16 cellular contexts compared by ENCODE assay signal in genomic region chr19:55289117-55289796, GRCh38. TPM values are rescaled to one million over a fixed set of nuclear protein-coding genes. Genes with fewer than 3 reads are reported as not detected.
DNase-seq lines count a peak whose midpoint lies in the region; ATAC-seq and TF ChIP-seq lines count a peak whose summit lies in the region.
"Had no signal": no experiment of that assay in that cellular context is flagged by ENCODE, and none has a peak within 500 bp of the region (broad histone marks: within the 10 kb centered on the region; RNA-seq: fewer than 3 reads in every experiment).

No MANE protein-coding gene starts in this region.

- CTCF ChIA-PET in A673 (lab: Charles Lee) (interaction anchor here (0.6 kb wide), 1 partner anchor 133 kb away, joined by 10 read pairs; no protein-coding TSS in a partner anchor), HEK293 (lab: Yijun Ruan, JAX) (interaction anchor here (0.5 to 2.4 kb wide), 3 partner anchors 12 to 129 kb away, joined by 4 to 10 read pairs (median 4); no protein-coding TSS in a partner anchor)
- CTCF ChIA-PET in activated CD8-positive, alpha-beta T cell treated with anti-CD3 and anti-CD28 coated beads, Interleukin-2, amount 10 ng/mL, durations not matched to agents 7 days and 5 days (lab: Charles Lee) = interaction anchor here (1.0 to 1.8 kb wide), 3 partner anchors 12 to 95 kb away, joined by 3 to 5 read pairs (median 5); partner anchors contain the start of gene TMEM238

- POLR2A ChIA-PET in A673 (lab: Charles Lee; ENCODE audit: low non-redundant PET) (no interaction called here), HEK293 (lab: Yijun Ruan, JAX) (no interaction called here)
- POLR2A ChIA-PET in activated CD8-positive, alpha-beta T cell treated with anti-CD3 and anti-CD28 coated beads, Interleukin-2, amount 10 ng/mL, durations not matched to agents 7 days and 5 days (lab: Charles Lee) = interaction anchor here (1.1 to 1.7 kb wide), 2 partner anchors 12 to 30 kb away, joined by 3 read pairs; partner anchors contain the start of gene PPP6R1

- H3K27me3 ChIP-seq in A673 (replicated peaks; ENCODE audit: insufficient read depth, low read depth, low read length, poor library complexity) = no peaks in the 10 kb centered on the region

- no peak overlapping the region for H3K27ac Mint-ChIP-seq in activated CD8-positive, alpha-beta T cell treated with anti-CD3 and anti-CD28 coated beads, Interleukin-2, amount 10 ng/mL, durations not matched to agents 7 days and 5 days
- H3K27ac Mint-ChIP-seq: activated CD8-positive, alpha-beta memory T cell treated with anti-CD3 and anti-CD28 coated beads, Interleukin-2, amount 10 ng/mL, durations not matched to agents 7 days and 5 days; naive thymus-derived CD8-positive, alpha-beta T cell had no signal

- H3K27me3 Mint-ChIP-seq in activated CD8-positive, alpha-beta T cell treated with anti-CD3 and anti-CD28 coated beads, Interleukin-2, amount 10 ng/mL, durations not matched to agents 7 days and 5 days (ENCODE audit: low read depth) = no peaks in the 10 kb centered on the region
- H3K27me3 Mint-ChIP-seq: activated CD8-positive, alpha-beta memory T cell treated with anti-CD3 and anti-CD28 coated beads, Interleukin-2, amount 10 ng/mL, durations not matched to agents 7 days and 5 days; B cell; brain; naive thymus-derived CD8-positive, alpha-beta T cell had no signal

- H3K9me3 ChIP-seq in A673 (ENCODE audit: low read depth, low read length, poor library complexity, severe bottlenecking) (no peaks in the 10 kb centered on the region), HEK293 (ENCODE audit: control insufficient read depth, insufficient read depth, low read depth, low read length) (no peaks in the 10 kb centered on the region)
- H3K9me3 ChIP-seq: upper lobe of left lung had no signal

- H3K27ac ChIP-seq in A673 (ENCODE audit: low read depth, low read length, poor library complexity, severe bottlenecking) (no peak overlapping the region), HEK293 (ENCODE audit: extremely low read depth, low read depth, low read length) (no peak overlapping the region)
- H3K27ac ChIP-seq: upper lobe of left lung, VCaP had no signal

- H3K36me3 Mint-ChIP-seq in activated CD8-positive, alpha-beta T cell treated with anti-CD3 and anti-CD28 coated beads, Interleukin-2, amount 10 ng/mL, durations not matched to agents 7 days and 5 days (ENCODE audit: low read depth) = no peaks in the 10 kb centered on the region
- H3K36me3 Mint-ChIP-seq: activated CD8-positive, alpha-beta memory T cell treated with anti-CD3 and anti-CD28 coated beads, Interleukin-2, amount 10 ng/mL, durations not matched to agents 7 days and 5 days; naive thymus-derived CD8-positive, alpha-beta T cell had no signal

- no peak for TF ChIP-seq CTCF in A673 (conservative IDR thresholded peaks at IDR 0.05; ENCODE audit: low read depth, low read length)
- no peak for TF ChIP-seq CTCF in HEK293 (tag by site-specific recombination; IDR thresholded peaks at IDR 0.05)

- no peak for ATAC-seq in activated CD8-positive, alpha-beta T cell treated with anti-CD3 and anti-CD28 coated beads, Interleukin-2, amount 10 ng/mL, durations not matched to agents 7 days and 5 days
- ATAC-seq: activated CD8-positive, alpha-beta memory T cell treated with anti-CD3 and anti-CD28 coated beads, Interleukin-2, amount 10 ng/mL, durations not matched to agents 7 days and 5 days; GM12878; naive thymus-derived CD8-positive, alpha-beta T cell had no signal

- peaks cover 13% of the 10 kb centered on the region for H3K4me1 Mint-ChIP-seq in activated CD8-positive, alpha-beta T cell treated with anti-CD3 and anti-CD28 coated beads, Interleukin-2, amount 10 ng/mL, durations not matched to agents 7 days and 5 days (ENCODE audit: low read depth)

- BruUV-seq in A673 (replicated peaks; lab: Mats Ljungman, UMichigan) = no TSS peak

- DNase-seq in A673 (ENCODE audit: low spot score) = peak; percentile 48
- peak; percentile 74 for DNase-seq in cerebellar cortex (ENCODE audit: low spot score)
- no peak for DNase-seq in NCI-H1092 treated with DMSO at 0.1 percent for 48 hours (lab: John Stamatoyannopoulos, UW)
- no peak for DNase-seq in activated CD8-positive, alpha-beta T cell treated with anti-CD3 and anti-CD28 coated beads, Interleukin-2, amount 10 ng/mL, durations not matched to agents 7 days and 5 days
- DNase-seq in NCI-H2107 (lab: John Stamatoyannopoulos, UW) = no peak
- DNase-seq: activated CD8-positive, alpha-beta memory T cell treated with anti-CD3 and anti-CD28 coated beads, Interleukin-2, amount 10 ng/mL, durations not matched to agents 7 days and 5 days; DMS79 treated with DMSO at 0.1 percent for 48 hours; effector CD4-positive, alpha-beta T cell; naive thymus-derived CD8-positive, alpha-beta T cell; NCI-H187 treated with DMSO at 0.1 percent for 48 hours; upper lobe of left lung had no signal

- H3K4me3 ChIP-seq in A673 (ENCODE audit: low read depth, low read length, poor library complexity, severe bottlenecking) = no peak overlapping the region
- H3K4me3 ChIP-seq in HEK293 (ENCODE audit: low read depth, low read length) = no peak overlapping the region
- H3K4me3 ChIP-seq: GM12878, upper lobe of left lung had no signal

- H3K36me3 ChIP-seq in A673 (ENCODE audit: insufficient read depth, low read length, poor library complexity, severe bottlenecking) (peaks cover 40% of the 10 kb centered on the region), HEK293 (ENCODE audit: control insufficient read depth in 2 of 2, insufficient read depth in 1 of 2, low read length in 2 of 2) (peaks cover 25 to 41% of the 10 kb centered on the region in 2 experiments; a peak in 2 of 3 replicates)
- H3K36me3 ChIP-seq: upper lobe of left lung had no signal

- H3K4me1 ChIP-seq in A673 (ENCODE audit: insufficient read depth, low read length, poor library complexity, severe bottlenecking) = no peaks in the 10 kb centered on the region
- H3K4me1 ChIP-seq in HEK293 (ENCODE audit: control insufficient read depth, insufficient read depth, low read length) = no peaks in the 10 kb centered on the region

- no peaks in the 10 kb centered on the region for H3K9me3 Mint-ChIP-seq in activated CD8-positive, alpha-beta T cell treated with anti-CD3 and anti-CD28 coated beads, Interleukin-2, amount 10 ng/mL, durations not matched to agents 7 days and 5 days (ENCODE audit: insufficient read depth)
- H3K9me3 Mint-ChIP-seq: brain; naive thymus-derived CD8-positive, alpha-beta T cell had no signal

- H3K4me3 Mint-ChIP-seq in activated CD8-positive, alpha-beta T cell treated with anti-CD3 and anti-CD28 coated beads, Interleukin-2, amount 10 ng/mL, durations not matched to agents 7 days and 5 days = no peak overlapping the region
- H3K4me3 Mint-ChIP-seq: activated CD8-positive, alpha-beta memory T cell treated with anti-CD3 and anti-CD28 coated beads, Interleukin-2, amount 10 ng/mL, durations not matched to agents 7 days and 5 days; B cell; brain; naive thymus-derived CD8-positive, alpha-beta T cell had no signal

- intact Hi-C loops in A673 (cut with micrococcal nuclease; ENCODE audit: unreplicated experiment) = no loop called here

TF ChIP-seq in HEK293, 187 proteins besides CTCF, POLR2A, EP300 and RAD21:
- TF ChIP-seq EGR2 (tag by site-specific recombination; IDR thresholded peaks at IDR 0.05; ENCODE audit: low read depth) (peak; percentile 45; the same call in 1 of the 2 replicates), ZNF26 (tag by site-specific recombination; IDR thresholded peaks at IDR 0.05) (no peak), ZNF76 (tag by site-specific recombination; IDR thresholded peaks at IDR 0.05; ENCODE audit: borderline replicate concordance, low read depth) (peak; percentile 79), ZBTB21 (tag by site-specific recombination; IDR thresholded peaks at IDR 0.05) (no peak), KLF8 (tag by site-specific recombination; IDR thresholded peaks at IDR 0.05) (0 out of 2 replicates have a peak, but pooled peaks have one; percentile 26), ZNF121 (tag by site-specific recombination; IDR thresholded peaks at IDR 0.05) (no peak), KLF10 (tag by site-specific recombination; IDR thresholded peaks at IDR 0.05) (no peak), ZNF223 (tag by site-specific recombination; IDR thresholded peaks at IDR 0.05) (no peak), ZSCAN16 (tag by site-specific recombination; IDR thresholded peaks at IDR 0.05) (no peak), ZNF274 (IDR thresholded peaks at IDR 0.05; ENCODE audit: low read length) (no peak), ZNF274 (tag by site-specific recombination; IDR thresholded peaks at IDR 0.05; ENCODE audit: borderline replicate concordance) (no peak), OSR2 (tag by site-specific recombination; IDR thresholded peaks at IDR 0.05) (no peak), IKZF3 (tag by site-specific recombination; IDR thresholded peaks at IDR 0.05) (peak; percentile 68), ZFHX2 (tag by site-specific recombination; conservative IDR thresholded peaks at IDR 0.05) (peak; percentile 39)
TF ChIP-seq in HEK293: peak in this region for 5.

RNA-seq across cellular contexts. Expression of gene BRSK1, which starts 5.5 kb away (rescaled TPM):
- 30.5 and 36.8 TPM in 2 replicates for total RNA-seq in A673 (2021)
- 1 to 10 TPM; 7.3 to 7.5 TPM for total RNA-seq in activated CD8-positive, alpha-beta T cell treated with anti-CD3 and anti-CD28 coated beads, Interleukin-2, amount 10 ng/mL, durations not matched to agents 7 days and 5 days

RNA-seq across cellular contexts. Expression of gene HSPBP1, which starts 9.3 kb away (rescaled TPM):
- 80.3 and 83.4 TPM in 2 replicates for total RNA-seq in A673 (2021)
- total RNA-seq in activated CD8-positive, alpha-beta T cell treated with anti-CD3 and anti-CD28 coated beads, Interleukin-2, amount 10 ng/mL, durations not matched to agents 7 days and 5 days = 10 to 100 TPM; 31.1 to 32.7 TPM

RNA-seq across cellular contexts. Expression of gene PPP6R1, which starts 30.4 kb away (rescaled TPM):
- 103 and 108 TPM in 2 replicates for total RNA-seq in A673 (2021)
- 100 to 1,000 TPM; 256 to 265 TPM for total RNA-seq in activated CD8-positive, alpha-beta T cell treated with anti-CD3 and anti-CD28 coated beads, Interleukin-2, amount 10 ng/mL, durations not matched to agents 7 days and 5 days

RNA-seq across cellular contexts. Expression of gene TMEM150B, which starts 35.9 kb away (rescaled TPM):
- not detected in 2 replicates for total RNA-seq in A673 (2021)
- under 1 TPM in 1 of 2 experiments, not detected in 1; 0.26 TPM for total RNA-seq in activated CD8-positive, alpha-beta T cell treated with anti-CD3 and anti-CD28 coated beads, Interleukin-2, amount 10 ng/mL, durations not matched to agents 7 days and 5 days
- total RNA-seq: B cell; naive thymus-derived CD8-positive, alpha-beta T cell had no signal

RNA-seq across cellular contexts. Expression of gene KMT5C, which starts 50.4 kb away (rescaled TPM):
- total RNA-seq in A673 (2021) = 19.7 and 24.1 TPM in 2 replicates
- total RNA-seq in activated CD8-positive, alpha-beta T cell treated with anti-CD3 and anti-CD28 coated beads, Interleukin-2, amount 10 ng/mL, durations not matched to agents 7 days and 5 days = 10 to 100 TPM; 21.9 to 26.7 TPM

Comparison
In these comparisons a context has a peak if more than half of its experiments do, and no peak if none do; other contexts are left out.
1. DNase-seq: peak in A673 (single experiment) and cerebellar cortex (single experiment); none in NCI-H1092 treated with DMSO at 0.1 percent for 48 hours (single experiment), activated CD8-positive, alpha-beta T cell treated with anti-CD3 and anti-CD28 coated beads, Interleukin-2, amount 10 ng/mL, durations not matched to agents 7 days and 5 days (single experiment) and NCI-H2107 (single experiment).